21 cellular contexts compared by ENCODE assay signal in genomic region chr7:92228100-92228499, GRCh38. TPM values are rescaled to one million over a fixed set of nuclear protein-coding genes. Genes with fewer than 3 reads are reported as not detected.
"Had no signal": no experiment of that assay in that cellular context is flagged by ENCODE, and none has a peak within 500 bp of the region (broad histone marks: within the 10 kb centered on the region; RNA-seq: fewer than 3 reads in every experiment).

No MANE protein-coding gene starts in this region.

- H3K9me3 ChIP-seq: prostate gland, testis had no signal

- H3K27ac Mint-ChIP-seq: activated CD4-positive, alpha-beta memory T cell treated with anti-CD3 and anti-CD28 coated beads for 36 hours; activated T-cell treated with anti-CD3 and anti-CD28 coated beads, Interleukin-2, amount 50 U/mL, for 72 hours; type B pancreatic cell had no signal

- DNase-seq: activated CD4-positive, alpha-beta memory T cell treated with anti-CD3 and anti-CD28 coated beads for 36 hours; activated CD4-positive, CD25-positive, alpha-beta regulatory T cell treated with anti-CD3 and anti-CD28 coated beads, Interleukin-2, amount 50 U/mL, for 72 hours; activated gamma-delta T cell treated with Interleukin-2 at 50 U/mL for 16 hours; activated T-cell treated with anti-CD3 and anti-CD28 coated beads, Interleukin-2, amount 50 U/mL, for 72 hours; cerebellar nuclear complex; cortex of kidney; foreskin fibroblast; left cardiac atrium; mesendoderm; naive thymus-derived CD4-positive, alpha-beta T cell; right cardiac atrium; testis had no signal

- H3K9me3 Mint-ChIP-seq: type B pancreatic cell had no signal

- ATAC-seq: activated T-cell treated with anti-CD3 and anti-CD28 coated beads, Interleukin-2, amount 50 U/mL, for 72 hours; esophagus mucosa; left cardiac atrium; naive thymus-derived CD4-positive, alpha-beta T cell; right cardiac atrium had no signal

- H3K27ac ChIP-seq: prostate gland, testis had no signal

- FAIRE-seq: astrocyte, bronchial epithelial cell, endometrium had no signal

- H3K27me3 ChIP-seq: testis had no signal

- H3K27me3 Mint-ChIP-seq: activated CD4-positive, alpha-beta memory T cell treated with anti-CD3 and anti-CD28 coated beads for 36 hours; naive thymus-derived CD4-positive, alpha-beta T cell; type B pancreatic cell had no signal

- H3K4me3 ChIP-seq: prostate gland, testis had no signal

- H3K4me1 ChIP-seq: prostate gland, testis had no signal

- H3K4me3 Mint-ChIP-seq: activated CD4-positive, alpha-beta memory T cell treated with anti-CD3 and anti-CD28 coated beads for 36 hours; activated T-cell treated with anti-CD3 and anti-CD28 coated beads, Interleukin-2, amount 50 U/mL, for 72 hours; naive thymus-derived CD4-positive, alpha-beta T cell; type B pancreatic cell had no signal

RNA-seq across cellular contexts. Expression of gene LRRD1, which starts 49.2 kb away (rescaled TPM):
- total RNA-seq: activated CD4-positive, alpha-beta memory T cell treated with anti-CD3 and anti-CD28 coated beads for 36 hours; activated T-cell treated with anti-CD3 and anti-CD28 coated beads, Interleukin-2, amount 50 U/mL, for 72 hours; bronchial epithelial cell; esophagus mucosa; mucosa of gallbladder; osteocyte; T-helper 1 cell treated with Interleukin-12 subunit alpha and Interleukin-12 subunit beta and Interleukin-4 antibody, amounts not matched to agents 30 ng/mL and 1 ng/mL, for 36 hours had no signal
- polyA plus RNA-seq: naive thymus-derived CD4-positive, alpha-beta T cell; right cardiac atrium had no signal
